In the genomic region with DNA sequence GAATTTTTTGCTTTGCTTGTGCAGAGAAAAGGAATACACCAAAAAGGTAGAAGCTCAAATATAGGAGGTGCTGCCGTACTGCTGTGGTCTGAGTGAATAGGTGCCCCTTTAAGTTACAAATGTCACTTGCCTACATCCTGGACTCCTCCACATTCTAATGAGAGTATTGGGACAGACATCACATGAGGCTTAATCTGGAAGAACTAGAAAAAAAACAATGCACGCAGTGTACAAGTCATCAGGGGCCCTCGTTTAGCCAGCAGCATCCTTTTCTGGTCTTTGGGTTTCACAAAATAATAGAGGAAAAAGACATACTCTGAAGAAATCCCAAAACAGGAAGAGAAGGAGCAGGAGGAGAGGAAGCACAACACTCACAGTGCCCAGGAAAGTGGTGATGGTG, we compare ENCODE assay signal across 20 cellular contexts.
DNase-seq lines count a peak whose midpoint lies in the region; ATAC-seq, FAIRE-seq and TF ChIP-seq lines count a peak whose summit lies in the region.
"Had no signal": no experiment of that assay in that cellular context is flagged by ENCODE, and none has a peak within 500 bp of the region (broad histone marks: within the 10 kb centered on the region; RNA-seq: fewer than 3 reads in every experiment).

No MANE protein-coding gene starts in this region.

- no peaks in the 10 kb centered on the region for H3K36me3 Mint-ChIP-seq in neural crest cell (ENCODE audit: low read depth)
- H3K36me3 Mint-ChIP-seq: CD8-positive, alpha-beta T cell had no signal

- CTCF ChIA-PET in K562 (lab: Yijun Ruan, JAX; ENCODE audit: low intra/inter-chr PET ratio): no interaction called here

- no peak overlapping the region for H3K4me3 Mint-ChIP-seq in neural crest cell
- H3K4me3 Mint-ChIP-seq: B cell; CD8-positive, alpha-beta T cell; HFFc6 had no signal

- TF ChIP-seq EP300 in K562 (IDR thresholded peaks at IDR 0.05; ENCODE audit: low read length): no peak

- H3K4me3 ChIP-seq in K562 (no peak overlapping the region), fibroblast of pulmonary artery (replicated peaks; ENCODE audit: low read depth, low read length) (peak overlapping the region; percentile 10), breast epithelium (no peak overlapping the region)
- H3K4me3 ChIP-seq: BLaER1 treated with 17β-estradiol and CSF1 and Interleukin-3, amounts not matched to agents 10 nM and 100 nM had no signal

- H3K9ac ChIP-seq in K562 (ENCODE audit: insufficient read depth in 1 of 2, low read depth in 2 of 2, low read length in 2 of 2): no peak overlapping the region
- H3K9ac ChIP-seq: BLaER1 treated with 17β-estradiol and CSF1 and Interleukin-3, amounts not matched to agents 10 nM and 100 nM had no signal

- no peaks in the 10 kb centered on the region for H3K9me1 ChIP-seq in K562 (ENCODE audit: control insufficient read depth, insufficient read depth, low read length)

- POLR2A ChIA-PET in K562 (lab: Yijun Ruan, JAX): interaction anchor here (0.6 to 0.7 kb wide), 2 partner anchors 12 to 320 kb away, joined by 3 read pairs; no protein-coding TSS in a partner anchor

- H3K79me2 ChIP-seq in K562 (ENCODE audit: control insufficient read depth, insufficient read depth, low read length): no peaks in the 10 kb centered on the region

- no TSS peak for BruUV-seq in K562 (replicated peaks; lab: Mats Ljungman, UMichigan)

- peak overlapping the region; percentile 30 for H3K27ac Mint-ChIP-seq in neural crest cell (ENCODE audit: unreplicated experiment)
- H3K27ac Mint-ChIP-seq: B cell; CD8-positive, alpha-beta T cell; HFFc6 had no signal

- H3K27me3 ChIP-seq in K562 (ENCODE audit: control insufficient read depth in 2 of 2, insufficient read depth in 2 of 2, low read length in 2 of 2) (no peaks in the 10 kb centered on the region), breast epithelium (no peaks in the 10 kb centered on the region)
- H3K27me3 ChIP-seq: BLaER1 treated with 17β-estradiol and CSF1 and Interleukin-3, amounts not matched to agents 10 nM and 100 nM had no signal

- H3K36me3 ChIP-seq in K562 (ENCODE audit: control insufficient read depth, insufficient read depth, low read length) (no peaks in the 10 kb centered on the region), breast epithelium (no peaks in the 10 kb centered on the region)
- H3K36me3 ChIP-seq: BLaER1 treated with 17β-estradiol and CSF1 and Interleukin-3, amounts not matched to agents 10 nM and 100 nM had no signal

- peaks cover 46% of the 10 kb centered on the region for H3K4me1 Mint-ChIP-seq in neural crest cell
- H3K4me1 Mint-ChIP-seq: B cell had no signal

- intact Hi-C loops in K562 (cut with micrococcal nuclease) (no loop called here), breast epithelium (cut with DNase I; ENCODE audit: low total_unique reads) (no loop called here)

- H3K9me3 ChIP-seq in K562 (replicated peaks; ENCODE audit: control insufficient read depth, insufficient read depth, low read depth, low read length) (no peaks in the 10 kb centered on the region), breast epithelium (no peaks in the 10 kb centered on the region)

- no peak overlapping the region for H2AFZ ChIP-seq in K562 (ENCODE audit: low read depth, low read length)

- TF ChIP-seq POLR2A in K562 (conservative IDR thresholded peaks at IDR 0.05) (no peak), breast epithelium (IDR thresholded peaks at IDR 0.05) (no peak)

- H3K9me3 Mint-ChIP-seq in neural crest cell: no peaks in the 10 kb centered on the region
- H3K9me3 Mint-ChIP-seq: CD8-positive, alpha-beta T cell had no signal

- peaks cover 0 to 20% of the 10 kb centered on the region in 2 experiments; a peak in 3 of 5 replicates for H3K4me1 ChIP-seq in K562 (replicated peaks in 1 of 2; ENCODE audit: control insufficient read depth in 2 of 2, insufficient read depth in 2 of 2, low read length in 2 of 2)
- H3K4me1 ChIP-seq in breast epithelium: no peaks in the 10 kb centered on the region

- DNase-seq in SK-MEL-5 (ENCODE audit: low read depth, low spot score) (peak; percentile 26), K562 (ENCODE audit: extremely low read depth in 1 of 4, low spot score in 3 of 4) (no peak), fibroblast of pulmonary artery (ENCODE audit: low read depth) (peak; percentile 61), neural crest cell (ENCODE audit: low read depth, low spot score) (no peak), breast epithelium (ENCODE audit: low spot score in 2 of 2) (no peak), DMS79 treated with DMSO at 0.1 percent for 48 hours (lab: John Stamatoyannopoulos, UW) (no peak), substantia nigra (lab: John Stamatoyannopoulos, UW) (no peak)
- DNase-seq: CD8-positive, alpha-beta T cell; COR-L47; GDM1; GOT3; H7; HFFc6 had no signal

- no peaks in the 10 kb centered on the region for H3K27me3 Mint-ChIP-seq in neural crest cell (ENCODE audit: low read depth)

- no peak for TF ChIP-seq RAD21 in K562 (CRISPR knock-in tag; conservative IDR thresholded peaks at IDR 0.05 in 1 of 2, IDR thresholded peaks at IDR 0.05 in 1 of 2)

- ATAC-seq in K562: peak; percentile 35
- no peak for ATAC-seq in HG02852 (IDR thresholded peaks at IDR 0.05; ENCODE audit: unreplicated experiment)
- ATAC-seq: CD8-positive, alpha-beta T cell; HCT116 had no signal

- 51% methylated on average over 3 of the region's 3 CpGs for WGBS in K562 (ENCODE audit: insufficient coverage, low coverage, missing lambda C conversion rate)

- in situ Hi-C loops in SK-MEL-5 (cut with HindIII; ENCODE audit: low pct_unique_long_range_greater_than_20kb, low sequenced_read_pairs) (no loop called here), K562 (cut with MboI) (no loop called here)

- TF ChIP-seq CTCF in K562 (IDR thresholded peaks at IDR 0.05 in 2 of 3, conservative IDR thresholded peaks at IDR 0.05 in 1 of 3; ENCODE audit: insufficient read depth in 2 of 3, low read depth in 1 of 3, low read length in 3 of 3) (no peak), fibroblast of pulmonary artery (IDR thresholded peaks at IDR 0.05; ENCODE audit: low read length, missing control alignments) (no peak), neural crest cell (conservative IDR thresholded peaks at IDR 0.05) (no peak), breast epithelium (IDR thresholded peaks at IDR 0.05) (no peak)

- H3K27ac ChIP-seq in K562 (ENCODE audit: extremely low read depth, low read depth, low read length) (no peak overlapping the region), breast epithelium (no peak overlapping the region), substantia nigra (ENCODE audit: low read depth, low read length, poor library complexity, severe bottlenecking) (no peak overlapping the region)
- H3K27ac ChIP-seq: BLaER1 treated with 17β-estradiol and CSF1 and Interleukin-3, amounts not matched to agents 10 nM and 100 nM had no signal

- peak; percentile 15 for FAIRE-seq in K562 (lab: Jason Lieb, UNC)
- FAIRE-seq: D721Med, GM12892, GM18507 had no signal

- no peak overlapping the region for H3K4me2 ChIP-seq in K562 (ENCODE audit: insufficient read depth, low read length)
- H3K4me2 ChIP-seq: BLaER1 treated with 17β-estradiol and CSF1 and Interleukin-3, amounts not matched to agents 10 nM and 100 nM had no signal

- no peaks in the 10 kb centered on the region for H4K20me1 ChIP-seq in K562 (replicated peaks; ENCODE audit: control insufficient read depth, insufficient read depth, low read length)
- H4K20me1 ChIP-seq: BLaER1 treated with 17β-estradiol and CSF1 and Interleukin-3, amounts not matched to agents 10 nM and 100 nM had no signal

TF ChIP-seq in K562, 482 proteins besides CTCF, POLR2A, EP300 and RAD21:
- TF ChIP-seq ZNF165 (CRISPR knock-in tag; IDR thresholded peaks at IDR 0.05; ENCODE audit: borderline replicate concordance): no peak
- TF ChIP-seq CXXC5 (CRISPR knock-in tag; IDR thresholded peaks at IDR 0.05): no peak
- no peak for TF ChIP-seq DNMT1 (IDR thresholded peaks at IDR 0.05)
- no peak for TF ChIP-seq ZNF766 (CRISPR knock-in tag; conservative IDR thresholded peaks at IDR 0.05)
- TF ChIP-seq TBP (optimal IDR thresholded peaks at IDR 0.05; ENCODE audit: low read depth, low read length): no peak
- no peak for TF ChIP-seq ZBTB8A (IDR thresholded peaks at IDR 0.05; ENCODE audit: partially characterized antibody)
- TF ChIP-seq, protein P1, sequence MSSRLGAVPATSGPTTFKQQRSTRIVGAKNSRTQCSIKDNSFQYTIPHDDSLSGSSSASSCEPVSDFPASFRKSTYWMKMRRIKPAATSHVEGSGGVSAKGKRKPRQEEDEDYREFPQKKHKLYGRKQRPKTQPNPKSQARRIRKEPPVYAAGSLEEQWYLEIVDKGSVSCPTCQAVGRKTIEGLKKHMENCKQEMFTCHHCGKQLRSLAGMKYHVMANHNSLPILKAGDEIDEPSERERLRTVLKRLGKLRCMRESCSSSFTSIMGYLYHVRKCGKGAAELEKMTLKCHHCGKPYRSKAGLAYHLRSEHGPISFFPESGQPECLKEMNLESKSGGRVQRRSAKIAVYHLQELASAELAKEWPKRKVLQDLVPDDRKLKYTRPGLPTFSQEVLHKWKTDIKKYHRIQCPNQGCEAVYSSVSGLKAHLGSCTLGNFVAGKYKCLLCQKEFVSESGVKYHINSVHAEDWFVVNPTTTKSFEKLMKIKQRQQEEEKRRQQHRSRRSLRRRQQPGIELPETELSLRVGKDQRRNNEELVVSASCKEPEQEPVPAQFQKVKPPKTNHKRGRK (tag; IDR thresholded peaks at IDR 0.05): no peak
- no peak for TF ChIP-seq BCL6 (CRISPR knock-in tag; IDR thresholded peaks at IDR 0.05)
- no peak for TF ChIP-seq ZNF217 (CRISPR knock-in tag; IDR thresholded peaks at IDR 0.05)

Comparison
In these comparisons a context has a peak if more than half of its experiments do, and no peak if none do; other contexts are left out.
1. DNase-seq: peak in SK-MEL-5 (single experiment) and fibroblast of pulmonary artery (single experiment); none in K562 (0 of 4), neural crest cell (single experiment), breast epithelium (0 of 2), DMS79 treated with DMSO at 0.1 percent for 48 hours (single experiment) and substantia nigra (0 of 49).